In the genomic region with DNA sequence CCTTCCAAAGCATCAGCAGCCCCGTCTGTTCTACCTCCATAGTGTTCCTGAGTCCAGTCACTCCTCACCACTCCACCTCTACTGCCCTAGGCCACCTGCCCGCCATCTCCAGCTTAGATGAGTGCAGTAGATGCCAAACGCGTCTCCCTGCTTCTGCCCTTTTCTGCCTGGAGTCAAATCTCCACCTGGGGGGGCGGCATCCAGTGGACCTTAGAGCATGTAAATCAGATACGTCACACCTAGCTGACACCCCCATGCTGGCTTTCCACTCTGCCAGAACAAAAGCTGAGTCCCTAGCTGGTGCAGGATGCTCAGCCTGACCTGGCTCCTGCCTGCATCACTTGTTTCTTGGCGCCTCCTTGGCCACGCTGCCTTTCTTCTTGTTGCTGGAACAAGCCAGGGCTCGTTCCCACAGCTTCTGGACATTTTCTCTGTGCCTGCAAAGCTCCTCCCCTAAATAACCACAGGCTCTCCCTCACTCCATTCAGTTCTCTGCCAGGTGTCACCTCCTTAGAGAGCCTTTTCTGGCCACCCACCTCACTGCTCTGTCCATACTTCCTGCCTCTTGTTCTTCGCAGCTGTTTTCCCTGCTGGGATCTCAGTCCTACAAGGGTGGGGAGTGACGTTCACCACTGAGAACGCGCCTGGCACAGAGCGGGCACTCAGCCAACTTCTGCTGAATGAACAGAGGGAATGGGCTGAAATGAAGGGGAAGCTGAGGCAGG, we compare ENCODE assay signal across 1 cellular context.
TF ChIP-seq lines count a peak whose summit lies in the region.

No MANE protein-coding gene starts in this region.

TF ChIP-seq in GM23338, 12 proteins besides CTCF, POLR2A, EP300 and RAD21:
- TF ChIP-seq EZH2phosphoT487 (IDR thresholded peaks at IDR 0.05; ENCODE audit: unreplicated experiment) (no peak), CREB1 (CRISPR knock-in tag; IDR thresholded peaks at IDR 0.05; ENCODE audit: low read depth) (no peak), NANOG (IDR thresholded peaks at IDR 0.05; ENCODE audit: borderline replicate concordance) (no peak), EZH2 (IDR thresholded peaks at IDR 0.05; ENCODE audit: low read depth, unreplicated experiment) (no peak), ZNF114 (CRISPR knock-in tag; IDR thresholded peaks at IDR 0.05) (no peak), STAT1 (IDR thresholded peaks at IDR 0.05; ENCODE audit: unreplicated experiment) (no peak), ZNF331 (CRISPR knock-in tag; IDR thresholded peaks at IDR 0.05; ENCODE audit: low read depth) (no peak), ETS1 (IDR thresholded peaks at IDR 0.05) (no peak), POLR2AphosphoS5 (IDR thresholded peaks at IDR 0.05; ENCODE audit: low read depth) (no peak), REST (IDR thresholded peaks at IDR 0.05; ENCODE audit: unreplicated experiment) (no peak), JUNB (IDR thresholded peaks at IDR 0.05; ENCODE audit: unreplicated experiment) (no peak)
- TF ChIP-seq, protein P1, sequence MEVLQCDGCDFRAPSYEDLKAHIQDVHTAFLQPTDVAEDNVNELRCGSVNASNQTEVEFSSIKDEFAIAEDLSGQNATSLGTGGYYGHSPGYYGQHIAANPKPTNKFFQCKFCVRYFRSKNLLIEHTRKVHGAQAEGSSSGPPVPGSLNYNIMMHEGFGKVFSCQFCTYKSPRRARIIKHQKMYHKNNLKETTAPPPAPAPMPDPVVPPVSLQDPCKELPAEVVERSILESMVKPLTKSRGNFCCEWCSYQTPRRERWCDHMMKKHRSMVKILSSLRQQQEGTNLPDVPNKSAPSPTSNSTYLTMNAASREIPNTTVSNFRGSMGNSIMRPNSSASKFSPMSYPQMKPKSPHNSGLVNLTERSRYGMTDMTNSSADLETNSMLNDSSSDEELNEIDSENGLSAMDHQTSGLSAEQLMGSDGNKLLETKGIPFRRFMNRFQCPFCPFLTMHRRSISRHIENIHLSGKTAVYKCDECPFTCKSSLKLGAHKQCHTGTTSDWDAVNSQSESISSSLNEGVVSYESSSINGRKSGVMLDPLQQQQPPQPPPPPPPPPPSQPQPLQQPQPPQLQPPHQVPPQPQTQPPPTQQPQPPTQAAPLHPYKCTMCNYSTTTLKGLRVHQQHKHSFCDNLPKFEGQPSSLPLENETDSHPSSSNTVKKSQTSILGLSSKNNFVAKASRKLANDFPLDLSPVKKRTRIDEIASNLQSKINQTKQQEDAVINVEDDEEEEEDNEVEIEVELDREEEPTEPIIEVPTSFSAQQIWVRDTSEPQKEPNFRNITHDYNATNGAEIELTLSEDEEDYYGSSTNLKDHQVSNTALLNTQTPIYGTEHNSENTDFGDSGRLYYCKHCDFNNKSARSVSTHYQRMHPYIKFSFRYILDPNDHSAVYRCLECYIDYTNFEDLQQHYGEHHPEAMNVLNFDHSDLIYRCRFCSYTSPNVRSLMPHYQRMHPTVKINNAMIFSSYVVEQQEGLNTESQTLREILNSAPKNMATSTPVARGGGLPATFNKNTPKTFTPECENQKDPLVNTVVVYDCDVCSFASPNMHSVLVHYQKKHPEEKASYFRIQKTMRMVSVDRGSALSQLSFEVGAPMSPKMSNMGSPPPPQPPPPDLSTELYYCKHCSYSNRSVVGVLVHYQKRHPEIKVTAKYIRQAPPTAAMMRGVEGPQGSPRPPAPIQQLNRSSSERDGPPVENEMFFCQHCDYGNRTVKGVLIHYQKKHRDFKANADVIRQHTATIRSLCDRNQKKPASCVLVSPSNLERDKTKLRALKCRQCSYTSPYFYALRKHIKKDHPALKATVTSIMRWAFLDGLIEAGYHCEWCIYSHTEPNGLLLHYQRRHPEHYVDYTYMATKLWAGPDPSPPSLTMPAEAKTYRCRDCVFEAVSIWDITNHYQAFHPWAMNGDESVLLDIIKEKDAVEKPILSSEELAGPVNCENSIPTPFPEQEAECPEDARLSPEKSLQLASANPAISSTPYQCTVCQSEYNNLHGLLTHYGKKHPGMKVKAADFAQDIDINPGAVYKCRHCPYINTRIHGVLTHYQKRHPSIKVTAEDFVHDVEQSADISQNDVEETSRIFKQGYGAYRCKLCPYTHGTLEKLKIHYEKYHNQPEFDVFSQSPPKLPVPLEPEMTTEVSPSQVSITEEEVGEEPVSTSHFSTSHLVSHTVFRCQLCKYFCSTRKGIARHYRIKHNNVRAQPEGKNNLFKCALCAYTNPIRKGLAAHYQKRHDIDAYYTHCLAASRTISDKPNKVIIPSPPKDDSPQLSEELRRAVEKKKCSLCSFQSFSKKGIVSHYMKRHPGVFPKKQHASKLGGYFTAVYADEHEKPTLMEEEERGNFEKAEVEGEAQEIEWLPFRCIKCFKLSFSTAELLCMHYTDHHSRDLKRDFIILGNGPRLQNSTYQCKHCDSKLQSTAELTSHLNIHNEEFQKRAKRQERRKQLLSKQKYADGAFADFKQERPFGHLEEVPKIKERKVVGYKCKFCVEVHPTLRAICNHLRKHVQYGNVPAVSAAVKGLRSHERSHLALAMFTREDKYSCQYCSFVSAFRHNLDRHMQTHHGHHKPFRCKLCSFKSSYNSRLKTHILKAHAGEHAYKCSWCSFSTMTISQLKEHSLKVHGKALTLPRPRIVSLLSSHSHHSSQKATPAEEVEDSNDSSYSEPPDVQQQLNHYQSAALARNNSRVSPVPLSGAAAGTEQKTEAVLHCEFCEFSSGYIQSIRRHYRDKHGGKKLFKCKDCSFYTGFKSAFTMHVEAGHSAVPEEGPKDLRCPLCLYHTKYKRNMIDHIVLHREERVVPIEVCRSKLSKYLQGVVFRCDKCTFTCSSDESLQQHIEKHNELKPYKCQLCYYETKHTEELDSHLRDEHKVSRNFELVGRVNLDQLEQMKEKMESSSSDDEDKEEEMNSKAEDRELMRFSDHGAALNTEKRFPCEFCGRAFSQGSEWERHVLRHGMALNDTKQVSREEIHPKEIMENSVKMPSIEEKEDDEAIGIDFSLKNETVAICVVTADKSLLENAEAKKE (CRISPR knock-in tag; IDR thresholded peaks at IDR 0.05), result no peak
